In the genomic region with DNA sequence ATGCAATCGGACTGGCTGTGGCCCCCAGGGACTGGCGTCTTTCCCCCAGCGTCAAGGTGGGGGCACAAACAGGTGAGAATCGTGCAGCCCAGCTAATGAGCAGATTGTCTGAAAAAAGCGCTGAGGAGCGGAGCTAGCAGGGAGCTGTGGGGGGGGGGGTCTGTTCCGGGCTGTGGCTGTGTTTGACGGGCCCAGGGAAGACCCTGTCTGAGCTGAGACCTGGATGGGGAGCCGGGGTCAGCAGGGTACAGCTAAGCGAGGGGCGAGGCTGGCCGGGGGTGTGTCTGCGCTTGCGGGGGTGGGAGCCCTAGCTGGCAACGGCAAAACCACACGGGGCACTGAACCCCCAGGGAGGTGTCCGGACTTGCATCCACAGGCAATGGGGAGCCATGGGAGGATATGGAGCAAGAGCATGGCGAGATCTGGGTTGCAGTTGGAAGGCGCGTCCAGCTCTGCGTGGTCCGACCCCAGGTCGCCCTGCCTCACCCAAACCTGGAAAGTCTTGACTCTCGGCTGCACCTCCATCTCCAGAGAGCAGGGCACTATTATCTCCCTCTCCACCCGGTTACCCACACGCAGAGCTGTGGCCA, we compare ENCODE assay signal across 27 cellular contexts. TPM values are rescaled to one million over a fixed set of nuclear protein-coding genes. Genes with fewer than 3 reads are reported as not detected.
DNase-seq lines count a peak whose midpoint lies in the region; ATAC-seq, FAIRE-seq and TF ChIP-seq lines count a peak whose summit lies in the region.
"Had no signal": no experiment of that assay in that cellular context is flagged by ENCODE, and none has a peak within 500 bp of the region (broad histone marks: within the 10 kb centered on the region; RNA-seq: fewer than 3 reads in every experiment).

No MANE protein-coding gene starts in this region.

- peak overlapping the region; percentile 93; the same call in 1 of the 2 replicates for H3K27ac ChIP-seq in SJCRH30
- H3K27ac ChIP-seq in H1 (ENCODE audit: low read depth, low read length) = no peak overlapping the region
- H3K27ac ChIP-seq: C4-2B, GM23248, KMS-11, PC-9, uterus had no signal

- peaks cover 2% of the 10 kb centered on the region; the same call in 1 of the 2 replicates for H3K23me2 ChIP-seq in H1 (ENCODE audit: low read depth, low read length)

- peaks cover 13% of the 10 kb centered on the region for H3K4me1 Mint-ChIP-seq in activated naive CD4-positive, alpha-beta T cell treated with anti-CD3 and anti-CD28 coated beads for 36 hours (ENCODE audit: low read depth)
- peaks cover 29 to 55% of the 10 kb centered on the region in 2 donors for H3K4me1 Mint-ChIP-seq in stimulated activated naive B cell treated with anti-CD40 and anti-IgM and Interleukin-4, amounts not matched to agents 10 μg/mL and 1 μg/mL and 100 μg/mL, for 72 hours

- peak overlapping the region; percentile 60; the same call in 1 of the 2 replicates for H2BK12ac ChIP-seq in H1 (ENCODE audit: low read depth, low read length)

- H4K5ac ChIP-seq in H1 (ENCODE audit: insufficient read length, low read depth, low read length) = no peak overlapping the region

- peak overlapping the region; percentile 19 for H3K4me3 Mint-ChIP-seq in activated naive CD4-positive, alpha-beta T cell treated with anti-CD3 and anti-CD28 coated beads for 36 hours
- peak overlapping the region; percentile 77 to 80 for H3K4me3 Mint-ChIP-seq in stimulated activated naive B cell treated with anti-CD40 and anti-IgM and Interleukin-4, amounts not matched to agents 10 μg/mL and 1 μg/mL and 100 μg/mL, for 72 hours
- H3K4me3 Mint-ChIP-seq: activated naive CD4-positive, alpha-beta T cell treated with anti-CD3 and anti-CD28 coated beads, Interleukin-2, amount 10 ng/mL, durations not matched to agents 7 days and 5 days; mesothelial cell of epicardium; T-helper 1 cell treated with Interleukin-12 subunit alpha and Interleukin-12 subunit beta and Interleukin-4 antibody, amounts not matched to agents 30 μg/mL and 1 μg/mL, for 36 hours had no signal

- H3K18ac ChIP-seq in H1 (ENCODE audit: extremely low read depth, low read length) = no peak overlapping the region

- H3K56ac ChIP-seq in H1 (replicated peaks; ENCODE audit: insufficient read length, low read depth, low read length) = no peak overlapping the region

- TF ChIP-seq RAD21 in H1 (IDR thresholded peaks at IDR 0.05 in 1 of 2, conservative IDR thresholded peaks at IDR 0.05 in 1 of 2; ENCODE audit: low read depth in 2 of 2, low read length in 2 of 2) = no peak

- no peak for TF ChIP-seq EP300 in H1 (IDR thresholded peaks at IDR 0.05; ENCODE audit: borderline replicate concordance in 1 of 2, low read depth in 2 of 2, low read length in 2 of 2)

- no peak overlapping the region for H3K14ac ChIP-seq in H1 (ENCODE audit: insufficient read length)

- no peaks in the 10 kb centered on the region for H3K36me3 Mint-ChIP-seq in activated naive CD4-positive, alpha-beta T cell treated with anti-CD3 and anti-CD28 coated beads for 36 hours (ENCODE audit: low read depth)
- peaks cover 2 to 6% of the 10 kb centered on the region in 2 donors for H3K36me3 Mint-ChIP-seq in stimulated activated naive B cell treated with anti-CD40 and anti-IgM and Interleukin-4, amounts not matched to agents 10 μg/mL and 1 μg/mL and 100 μg/mL, for 72 hours
- H3K36me3 Mint-ChIP-seq: activated naive CD4-positive, alpha-beta T cell treated with anti-CD3 and anti-CD28 coated beads, Interleukin-2, amount 10 ng/mL, durations not matched to agents 7 days and 5 days; mesothelial cell of epicardium had no signal

- no peaks in the 10 kb centered on the region for H3K9me3 Mint-ChIP-seq in activated naive CD4-positive, alpha-beta T cell treated with anti-CD3 and anti-CD28 coated beads for 36 hours
- peaks cover 0 to 2% of the 10 kb centered on the region in 2 donors for H3K9me3 Mint-ChIP-seq in stimulated activated naive B cell treated with anti-CD40 and anti-IgM and Interleukin-4, amounts not matched to agents 10 μg/mL and 1 μg/mL and 100 μg/mL, for 72 hours
- H3K9me3 Mint-ChIP-seq: activated naive CD4-positive, alpha-beta T cell treated with anti-CD3 and anti-CD28 coated beads, Interleukin-2, amount 10 ng/mL, durations not matched to agents 7 days and 5 days; T-helper 1 cell treated with Interleukin-12 subunit alpha and Interleukin-12 subunit beta and Interleukin-4 antibody, amounts not matched to agents 30 μg/mL and 1 μg/mL, for 36 hours had no signal

- H3K27me3 ChIP-seq in SJCRH30 (no peaks in the 10 kb centered on the region), H1 (replicated peaks in 1 of 4; ENCODE audit: control insufficient read depth in 3 of 4, extremely low read depth in 1 of 4, insufficient read depth in 3 of 4, low read length in 3 of 4) (peaks cover 4 to 36% (median 25%) of the 10 kb centered on the region in 4 experiments)

- H2AFZ ChIP-seq in H1 (ENCODE audit: low read length) = no peak overlapping the region
- H2AFZ ChIP-seq: GM23248, PC-9 had no signal

- H3K79me2 ChIP-seq in H1 (ENCODE audit: control insufficient read depth in 1 of 2, insufficient read depth in 2 of 2, low read length in 2 of 2) = no peaks in the 10 kb centered on the region

- ATAC-seq in stimulated activated naive B cell treated with anti-CD40 and anti-IgM and Interleukin-4, amounts not matched to agents 10 μg/mL and 1 μg/mL and 100 μg/mL, for 72 hours (replicated peaks) = peak in 1 of 2 donors; percentile 22
- no peak for ATAC-seq in mucosa of descending colon
- ATAC-seq: left colon had no signal

- 86% methylated on average over 19 of the region's 26 CpGs; no CpG with 5 or more reads in 1 of the 2 experiments for WGBS in H1 (ENCODE audit: extremely low coverage in 1 of 2, insufficient coverage in 1 of 2, insufficient read length in 1 of 2, insufficient replicate concordance in 2 of 2, low coverage in 1 of 2, low lambda C conversion rate in 2 of 2, missing lambda C conversion rate in 1 of 2), 2 experiments

- H2BK20ac ChIP-seq in H1 (ENCODE audit: low read length) = peak overlapping the region; percentile 61; the same call in 1 of the 2 replicates

- no peak for DNase-seq in activated naive CD4-positive, alpha-beta T cell treated with anti-CD3 and anti-CD28 coated beads for 36 hours
- DNase-seq in activated naive CD4-positive, alpha-beta T cell (lab: John Stamatoyannopoulos, UW) = no peak
- DNase-seq in SJCRH30 (no peak), H1 (ENCODE audit: low read depth in 1 of 2, low spot score in 2 of 2) (no peak), cerebellar nuclear complex (lab: John Stamatoyannopoulos, UW) (no peak), mucosa of descending colon (no peak), medulla oblongata (ENCODE audit: extremely low spot score) (no peak)
- no peak for DNase-seq in stimulated activated naive B cell treated with anti-CD40 and anti-IgM and Interleukin-4, amounts not matched to agents 10 μg/mL and 1 μg/mL and 100 μg/mL, for 72 hours
- DNase-seq: activated CD4-positive, alpha-beta T cell treated with anti-CD3 and anti-CD28 coated beads, Interleukin-2, amount 50 U/mL, for 48 hours; activated naive CD4-positive, alpha-beta T cell treated with anti-CD3 and anti-CD28 coated beads, Interleukin-2, amount 10 ng/mL, durations not matched to agents 7 days and 5 days; DMS53; GM23248; left colon; MV-4-11; NCI-H187; NCI-H774; PC-9; uterus had no signal

- no peak overlapping the region for H3K9ac ChIP-seq in H1 (replicated peaks in 1 of 4; ENCODE audit: extremely low read depth in 1 of 4, low read depth in 3 of 4, low read length in 3 of 4)
- H3K9ac ChIP-seq: GM23248, KMS-11 had no signal

- H2BK120ac ChIP-seq in H1 (replicated peaks; ENCODE audit: low read depth, low read length) = no peak overlapping the region

- CTCF ChIA-PET in activated naive CD4-positive, alpha-beta T cell treated with anti-CD3 and anti-CD28 coated beads for 36 hours (lab: Charles Lee) = no interaction called here
- CTCF ChIA-PET in H1 (lab: Charles Lee; ENCODE audit: partially characterized antibody) = interaction anchor here (0.6 to 2.1 kb wide), 6 partner anchors 11 to 120 kb away, joined by 3 to 11 read pairs (median 5); no protein-coding TSS in a partner anchor

- peak overlapping the region; percentile 39 for H4K91ac ChIP-seq in H1 (replicated peaks; ENCODE audit: insufficient read length, low read length)

- H3K27ac Mint-ChIP-seq in activated naive CD4-positive, alpha-beta T cell treated with anti-CD3 and anti-CD28 coated beads for 36 hours = no peak overlapping the region
- peak overlapping the region; percentile 91 for H3K27ac Mint-ChIP-seq in stimulated activated naive B cell treated with anti-CD40 and anti-IgM and Interleukin-4, amounts not matched to agents 10 μg/mL and 1 μg/mL and 100 μg/mL, for 72 hours
- H3K27ac Mint-ChIP-seq: activated naive CD4-positive, alpha-beta T cell treated with anti-CD3 and anti-CD28 coated beads, Interleukin-2, amount 10 ng/mL, durations not matched to agents 7 days and 5 days; T-helper 1 cell treated with Interleukin-12 subunit alpha and Interleukin-12 subunit beta and Interleukin-4 antibody, amounts not matched to agents 30 μg/mL and 1 μg/mL, for 36 hours had no signal

- H2BK5ac ChIP-seq in H1 (ENCODE audit: low read depth, low read length) = no peak overlapping the region; the same call in 1 of the 2 replicates

- no peak for TF ChIP-seq POLR2A in H1 (IDR thresholded peaks at IDR 0.05; ENCODE audit: control extremely low read depth in 1 of 2, low read depth in 2 of 2, low read length in 2 of 2)

- H3K9me3 ChIP-seq in SJCRH30 (replicated peaks) = peaks cover 4% of the 10 kb centered on the region; the same call in 1 of the 2 replicates
- H3K9me3 ChIP-seq in H1 (ENCODE audit: insufficient read depth in 2 of 2, low read depth in 1 of 2, low read length in 1 of 2) = no peaks in the 10 kb centered on the region
- no peaks in the 10 kb centered on the region for H3K9me3 ChIP-seq in mucosa of descending colon
- H3K9me3 ChIP-seq: uterus had no signal

- no peak overlapping the region for H3K4me3 ChIP-seq in SJCRH30
- no peak overlapping the region for H3K4me3 ChIP-seq in H1 (ENCODE audit: extremely low read depth in 1 of 4, insufficient read depth in 2 of 4, low read depth in 3 of 4, low read length in 4 of 4)
- no peak overlapping the region for H3K4me3 ChIP-seq in mucosa of descending colon
- H3K4me3 ChIP-seq: GM23248, PC-9, uterus had no signal

- TF ChIP-seq CTCF in H1 (IDR thresholded peaks at IDR 0.05; ENCODE audit: control extremely low read depth in 1 of 3, insufficient read depth in 1 of 3, low read depth in 1 of 3, low read length in 3 of 3) (no peak), mucosa of descending colon (IDR thresholded peaks at IDR 0.05) (no peak)

- H2BK15ac ChIP-seq in H1 (ENCODE audit: low read length) = no peak overlapping the region; the same call in 1 of the 2 replicates

- H2AK5ac ChIP-seq in H1 (ENCODE audit: low read depth, low read length) = peak overlapping the region; percentile 82; the same call in 1 of the 2 replicates

- peaks cover 41% of the 10 kb centered on the region for H3K27me3 Mint-ChIP-seq in activated naive CD4-positive, alpha-beta T cell treated with anti-CD3 and anti-CD28 coated beads for 36 hours (ENCODE audit: low read depth)
- peaks cover 11 to 15% of the 10 kb centered on the region in 2 donors for H3K27me3 Mint-ChIP-seq in stimulated activated naive B cell treated with anti-CD40 and anti-IgM and Interleukin-4, amounts not matched to agents 10 μg/mL and 1 μg/mL and 100 μg/mL, for 72 hours

- H3K23ac ChIP-seq in H1 (ENCODE audit: insufficient read length) = no peak overlapping the region

- H3K4ac ChIP-seq in H1 (replicated peaks; ENCODE audit: insufficient read length, low read depth, low read length) = no peak overlapping the region

- H3K36me3 ChIP-seq in SJCRH30 = no peaks in the 10 kb centered on the region
- H3K36me3 ChIP-seq in H1 (ENCODE audit: control insufficient read depth in 2 of 4, insufficient read depth in 4 of 4, low read length in 3 of 4) = no peaks in the 10 kb centered on the region
- H3K36me3 ChIP-seq in mucosa of descending colon (ENCODE audit: low read depth) = no peaks in the 10 kb centered on the region
- H3K36me3 ChIP-seq: uterus had no signal

- no peaks in the 10 kb centered on the region for H3K79me1 ChIP-seq in H1 (ENCODE audit: low read depth, low read length)

- FAIRE-seq in H1 (lab: Jason Lieb, UNC) = no peak
- FAIRE-seq: colon, endometrium, GM12891 had no signal

- H3K4me1 ChIP-seq in SJCRH30 (peaks cover 9% of the 10 kb centered on the region), H1 (replicated peaks in 1 of 4; ENCODE audit: control insufficient read depth in 3 of 4, insufficient read depth in 4 of 4, low read length in 3 of 4) (peaks cover 0 to 17% (median 8%) of the 10 kb centered on the region in 4 experiments; a peak in 5 of 7 replicates), mucosa of descending colon (ENCODE audit: low read depth) (no peaks in the 10 kb centered on the region)
- H3K4me1 ChIP-seq: uterus had no signal

- peaks cover 0 to 4% of the 10 kb centered on the region in 2 experiments for H4K20me1 ChIP-seq in H1 (replicated peaks in 1 of 2; ENCODE audit: control insufficient read depth in 1 of 2, insufficient read depth in 2 of 2, low read length in 2 of 2)

- intact Hi-C loops in activated naive CD4-positive, alpha-beta T cell treated with anti-CD3 and anti-CD28 coated beads for 36 hours (cut with micrococcal nuclease) = no loop called here
- intact Hi-C loops in mucosa of descending colon (cut with DNase I, micrococcal nuclease) = no loop called here

- POLR2A ChIA-PET in H1 (lab: Charles Lee; ENCODE audit: partially characterized antibody) = interaction anchor here (0.6 to 1.9 kb wide), 9 partner anchors 9 to 65 kb away, joined by 3 to 7 read pairs (median 4); a partner anchor contains a TSS

- 0 out of 4 replicates have a peak overlapping the region, but pooled peaks of 1 of the 2 experiments have one; percentile 90 for H3K4me2 ChIP-seq in H1 (ENCODE audit: insufficient read depth in 1 of 2, low read depth in 2 of 2, low read length in 2 of 2)
- H3K4me2 ChIP-seq: KMS-11, PC-9 had no signal

- H4K8ac ChIP-seq in H1 (ENCODE audit: extremely low read depth, insufficient read depth, low read length) = no peak overlapping the region

RNA-seq across cellular contexts. Expression of a gene that starts 4.7 kb away (rescaled TPM):
- not detected for total RNA-seq in activated naive CD4-positive, alpha-beta T cell treated with anti-CD3 and anti-CD28 coated beads for 36 hours
- total RNA-seq in SJCRH30 (2014; rRNA removed; shearing (Covaris generic)) = not detected in 2 replicates
- 0.13 TPM in 1 of 2 replicates, not detected in the other for total RNA-seq in H1 (2021; fragmentation: NEBNext Ultra II Directional; extraction: Animal tissue kit (Norgen Biotek cat#: 25700))
- 0.59 and 0.93 TPM in 2 replicates for polyA plus RNA-seq in H1 (2011; rRNA removed)
- 0.62 TPM for polyA plus RNA-seq in H1 (2011; cell fraction: cytosol; rRNA removed)
- polyA plus RNA-seq in H1 (2011; cell fraction: nucleus; rRNA removed) = 0.64 TPM
- 0.25 to 0.36 TPM (median 0.27 TPM) in 3 of 4 replicates, not detected in the other for polyA plus RNA-seq in H1 (2012, experiment 1 of 2)
- 0.16 TPM for polyA plus RNA-seq in H1 (2012, experiment 2 of 2)
- polyA plus RNA-seq in H1 (2013, experiment 1 of 2) = 0.26 TPM
- polyA plus RNA-seq in H1 (2013, experiment 2 of 2) = 0.35 TPM
- polyA minus RNA-seq in H1 (2011; rRNA and poly(A)+ RNA removed) = 0.13 TPM in 1 of 2 replicates, not detected in the other
- polyA minus RNA-seq in H1 (2011; cell fraction: cytosol; rRNA and poly(A)+ RNA removed) = not detected
- polyA minus RNA-seq in H1 (2011; cell fraction: nucleus; rRNA and poly(A)+ RNA removed) = 0.60 TPM
- not detected for total RNA-seq in mucosa of descending colon
- total RNA-seq: A673, GM23248, left colon, PC-9, pulmonary artery endothelial cell, uterus had no signal
- polyA plus RNA-seq: GM23248 had no signal

RNA-seq across cellular contexts. Expression of a gene that starts 21.3 kb away (rescaled TPM):
- total RNA-seq in activated naive CD4-positive, alpha-beta T cell treated with anti-CD3 and anti-CD28 coated beads for 36 hours = not detected
- 0.06 and 0.10 TPM in 2 replicates for total RNA-seq in SJCRH30 (2014; rRNA removed; shearing (Covaris generic))
- total RNA-seq in H1 (2021; fragmentation: NEBNext Ultra II Directional; extraction: Animal tissue kit (Norgen Biotek cat#: 25700)) = not detected in 2 replicates
- polyA plus RNA-seq in H1 (2011; rRNA removed) = not detected in 2 replicates
- polyA plus RNA-seq in H1 (2011; cell fraction: cytosol; rRNA removed) = not detected
- not detected for polyA plus RNA-seq in H1 (2011; cell fraction: nucleus; rRNA removed)
- polyA plus RNA-seq in H1 (2012, experiment 1 of 2) = 0.06 to 0.11 TPM in 2 of 4 replicates, not detected in the others
- not detected for polyA plus RNA-seq in H1 (2012, experiment 2 of 2)
- not detected for polyA plus RNA-seq in H1 (2013, experiment 1 of 2)
- polyA plus RNA-seq in H1 (2013, experiment 2 of 2) = not detected
- not detected in 2 replicates for polyA minus RNA-seq in H1 (2011; rRNA and poly(A)+ RNA removed)
- not detected for polyA minus RNA-seq in H1 (2011; cell fraction: cytosol; rRNA and poly(A)+ RNA removed)
- not detected for polyA minus RNA-seq in H1 (2011; cell fraction: nucleus; rRNA and poly(A)+ RNA removed)
- 1 to 10 TPM in 2 of 3 donors, under 1 TPM in 1; 0.29 to 1.4 (median 1.1) TPM for total RNA-seq in mucosa of descending colon
- total RNA-seq: A673, GM23248, mesothelial cell of epicardium, PC-9, pulmonary artery endothelial cell had no signal
- polyA plus RNA-seq: GM23248 had no signal

RNA-seq across cellular contexts. Expression of a gene that starts 25.1 kb away (rescaled TPM):
- 100 to 1,000 TPM; 162 to 164 TPM for total RNA-seq in activated naive CD4-positive, alpha-beta T cell treated with anti-CD3 and anti-CD28 coated beads for 36 hours
- 179 and 185 TPM in 2 replicates for total RNA-seq in SJCRH30 (2014; rRNA removed; shearing (Covaris generic))
- 228 and 238 TPM in 2 replicates for total RNA-seq in H1 (2021; fragmentation: NEBNext Ultra II Directional; extraction: Animal tissue kit (Norgen Biotek cat#: 25700))
- 1,335 and 1,623 TPM in 2 replicates for polyA plus RNA-seq in H1 (2011; rRNA removed)
- 1,271 TPM for polyA plus RNA-seq in H1 (2011; cell fraction: cytosol; rRNA removed)
- 377 TPM for polyA plus RNA-seq in H1 (2011; cell fraction: nucleus; rRNA removed)
- 395 to 466 TPM (median 428 TPM) in 4 replicates for polyA plus RNA-seq in H1 (2012, experiment 1 of 2)
- polyA plus RNA-seq in H1 (2012, experiment 2 of 2) = 735 TPM
- polyA plus RNA-seq in H1 (2013, experiment 1 of 2) = 408 TPM
- polyA plus RNA-seq in H1 (2013, experiment 2 of 2) = 417 TPM
- 20.1 and 23.2 TPM in 2 replicates for polyA minus RNA-seq in H1 (2011; rRNA and poly(A)+ RNA removed)
- polyA minus RNA-seq in H1 (2011; cell fraction: cytosol; rRNA and poly(A)+ RNA removed) = 67.1 TPM
- 79.0 TPM for polyA minus RNA-seq in H1 (2011; cell fraction: nucleus; rRNA and poly(A)+ RNA removed)
- 100 to 1,000 TPM in 1 of 3 donors, 10 to 100 TPM in 2; 60.3 to 111 (median 93.1) TPM for total RNA-seq in mucosa of descending colon

RNA-seq across cellular contexts. Expression of a gene that starts 25.2 kb away (rescaled TPM):
- 10 to 100 TPM; 56.8 to 59.6 TPM for total RNA-seq in activated naive CD4-positive, alpha-beta T cell treated with anti-CD3 and anti-CD28 coated beads for 36 hours
- total RNA-seq in SJCRH30 (2014; rRNA removed; shearing (Covaris generic)) = 7.7 and 14.3 TPM in 2 replicates
- 52.6 and 55.7 TPM in 2 replicates for total RNA-seq in H1 (2021; fragmentation: NEBNext Ultra II Directional; extraction: Animal tissue kit (Norgen Biotek cat#: 25700))
- polyA plus RNA-seq in H1 (2011; rRNA removed) = 34.8 and 83.1 TPM in 2 replicates
- polyA plus RNA-seq in H1 (2011; cell fraction: cytosol; rRNA removed) = 61.8 TPM
- 378 TPM for polyA plus RNA-seq in H1 (2011; cell fraction: nucleus; rRNA removed)
- polyA plus RNA-seq in H1 (2012, experiment 1 of 2) = 36.1 to 78.9 TPM (median 69.1 TPM) in 4 replicates
- 44.7 TPM for polyA plus RNA-seq in H1 (2012, experiment 2 of 2)
- 40.7 TPM for polyA plus RNA-seq in H1 (2013, experiment 1 of 2)
- polyA plus RNA-seq in H1 (2013, experiment 2 of 2) = 37.4 TPM
- polyA minus RNA-seq in H1 (2011; rRNA and poly(A)+ RNA removed) = 16.2 and 16.8 TPM in 2 replicates
- polyA minus RNA-seq in H1 (2011; cell fraction: cytosol; rRNA and poly(A)+ RNA removed) = 33.4 TPM
- 47.4 TPM for polyA minus RNA-seq in H1 (2011; cell fraction: nucleus; rRNA and poly(A)+ RNA removed)
- 100 to 1,000 TPM; 119 to 177 (median 153) TPM for total RNA-seq in mucosa of descending colon

RNA-seq across cellular contexts. Expression of a gene that starts 47.1 kb away (rescaled TPM):
- under 1 TPM; 0.55 to 0.81 TPM for total RNA-seq in activated naive CD4-positive, alpha-beta T cell treated with anti-CD3 and anti-CD28 coated beads for 36 hours
- 40.1 and 50.2 TPM in 2 replicates for total RNA-seq in SJCRH30 (2014; rRNA removed; shearing (Covaris generic))
- 0.56 and 1.7 TPM in 2 replicates for total RNA-seq in H1 (2021; fragmentation: NEBNext Ultra II Directional; extraction: Animal tissue kit (Norgen Biotek cat#: 25700))
- polyA plus RNA-seq in H1 (2011; rRNA removed) = 0.24 and 0.53 TPM in 2 replicates
- 0.41 TPM for polyA plus RNA-seq in H1 (2011; cell fraction: cytosol; rRNA removed)
- 0.10 TPM for polyA plus RNA-seq in H1 (2011; cell fraction: nucleus; rRNA removed)
- 0.40 to 2.0 TPM (median 1.1 TPM) in 3 of 4 replicates, not detected in the other for polyA plus RNA-seq in H1 (2012, experiment 1 of 2)
- not detected for polyA plus RNA-seq in H1 (2012, experiment 2 of 2)
- 0.83 TPM for polyA plus RNA-seq in H1 (2013, experiment 1 of 2)
- polyA plus RNA-seq in H1 (2013, experiment 2 of 2) = 0.96 TPM
- polyA minus RNA-seq in H1 (2011; rRNA and poly(A)+ RNA removed) = not detected in 2 replicates
- not detected for polyA minus RNA-seq in H1 (2011; cell fraction: cytosol; rRNA and poly(A)+ RNA removed)
- not detected for polyA minus RNA-seq in H1 (2011; cell fraction: nucleus; rRNA and poly(A)+ RNA removed)
- total RNA-seq in mucosa of descending colon = 1 to 10 TPM in 1 of 3 donors, under 1 TPM in 2; 0.38 to 2.4 (median 0.87) TPM
- total RNA-seq: GM23248, uterus had no signal
- polyA plus RNA-seq: GM23248 had no signal
